10 cellular contexts compared by ENCODE assay signal in the genomic region with DNA sequence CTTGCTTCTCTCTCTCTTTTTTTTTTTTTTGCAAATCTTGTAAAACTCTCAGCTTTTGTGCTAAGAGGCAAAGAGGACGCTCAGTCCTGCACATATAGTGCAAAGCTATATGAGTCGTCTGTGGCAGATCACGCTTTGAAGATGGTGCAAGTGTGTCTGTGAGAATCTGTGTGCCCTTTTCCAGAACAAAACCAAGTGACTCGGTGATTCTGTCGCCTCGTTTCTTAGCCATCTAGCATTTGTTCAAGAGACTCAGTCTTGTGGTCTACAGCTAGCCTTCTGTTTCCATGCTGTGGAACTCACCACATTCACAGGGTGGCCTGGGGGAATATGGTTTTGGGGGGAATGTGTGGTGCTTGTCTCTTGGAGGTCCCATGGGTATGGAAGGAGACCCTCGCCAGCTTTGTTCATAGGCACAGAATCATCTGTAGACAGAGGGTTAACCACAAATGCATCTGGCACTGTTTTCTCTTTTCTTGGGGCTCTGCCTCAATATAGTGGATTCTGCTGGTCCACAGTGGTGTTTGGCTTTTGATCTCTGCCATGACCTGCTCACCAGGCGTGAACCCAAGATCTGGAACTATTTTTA.
A peak's percentile ranks its signal among the peaks of the same experiment; 100 is the strongest.
DNase-seq lines count a peak whose midpoint lies in the region; ATAC-seq, FAIRE-seq and TF ChIP-seq lines count a peak whose summit lies in the region.
"Had no signal": no experiment of that assay in that cellular context is flagged by ENCODE, and none has a peak within 500 bp of the region (broad histone marks: within the 10 kb centered on the region; RNA-seq: fewer than 3 reads in every experiment).

No MANE protein-coding gene starts in this region.

- H3K27ac ChIP-seq in A549 (peak overlapping the region; percentile 67 to 81), coronary artery (peak overlapping the region; percentile 90 to 95)

- H3K4me3 Mint-ChIP-seq in nephron progenitor cell: peak overlapping the region; percentile 82
- H3K4me3 Mint-ChIP-seq: stimulated activated effector memory CD8-positive, alpha-beta T cell treated with anti-CD3 and anti-CD28 coated beads, Interleukin-12 subunit alpha, Interleukin-12 subunit beta, amount 100 ng/mL, for 72 hours had no signal

- H3K27ac Mint-ChIP-seq in nephron progenitor cell: peak overlapping the region; percentile 100
- H3K27ac Mint-ChIP-seq: stimulated activated effector memory CD8-positive, alpha-beta T cell treated with anti-CD3 and anti-CD28 coated beads, Interleukin-12 subunit alpha, Interleukin-12 subunit beta, amount 100 ng/mL, for 72 hours had no signal

- no peak for TF ChIP-seq POLR2A in A549 (IDR thresholded peaks at IDR 0.05; ENCODE audit: low read length)
- no peak for TF ChIP-seq POLR2A in NB4 (IDR thresholded peaks at IDR 0.05; ENCODE audit: extremely low read depth, insufficient read length)

- H3K4me1 ChIP-seq in A549: peaks cover 51% of the 10 kb centered on the region

- no peak for TF ChIP-seq RAD21 in A549 (conservative IDR thresholded peaks at IDR 0.05 in 1 of 2, IDR thresholded peaks at IDR 0.05 in 1 of 2)

- H3K27me3 Mint-ChIP-seq in nephron progenitor cell (ENCODE audit: low read depth, poor library complexity): peaks cover 3% of the 10 kb centered on the region

- CTCF ChIA-PET in A549 (lab: Yijun Ruan, JAX): interaction anchor here (0.6 to 1.6 kb wide), 11 partner anchors 9 to 222 kb away, joined by 3 to 7 read pairs (median 4); no protein-coding TSS in a partner anchor
- CTCF ChIA-PET in HEK293T (lab: Yijun Ruan, JAX): interaction anchor here (2.2 kb wide), 1 partner anchor 17 kb away, joined by 6 read pairs; no protein-coding TSS in a partner anchor

- no peak for DNase-seq in A549 (ENCODE audit: low read depth in 1 of 2, low spot score in 1 of 2)
- DNase-seq in NB4 (ENCODE audit: low read depth): peak; percentile 28
- peak; percentile 70 for DNase-seq in coronary artery (ENCODE audit: low spot score)
- DNase-seq in nephron progenitor cell: no peak
- DNase-seq in NCI-H1694 treated with DMSO at 0.1 percent for 48 hours (lab: John Stamatoyannopoulos, UW): no peak
- no peak for DNase-seq in HEK293T (ENCODE audit: extremely low spot score)
- DNase-seq in NCI-H128 (lab: John Stamatoyannopoulos, UW; ENCODE audit: unreplicated experiment): no peak
- DNase-seq in hippocampal formation (lab: John Stamatoyannopoulos, UW): no peak
- DNase-seq: NCI-H1417 had no signal

- ATAC-seq in A549: no peak; a peak in 1 of 6 replicates
- ATAC-seq: stimulated activated effector memory CD8-positive, alpha-beta T cell treated with anti-CD3 and anti-CD28 coated beads, Interleukin-12 subunit alpha, Interleukin-12 subunit beta, amount 100 ng/mL, for 72 hours had no signal

- no peak for FAIRE-seq in A549 (lab: Jason Lieb, UNC)

- TF ChIP-seq CTCF in A549 (IDR thresholded peaks at IDR 0.05) (no peak), NB4 (IDR thresholded peaks at IDR 0.05; ENCODE audit: low read depth, low read length) (no peak), coronary artery (IDR thresholded peaks at IDR 0.05) (no peak), nephron progenitor cell (IDR thresholded peaks at IDR 0.05) (no peak)

- H3K9me3 Mint-ChIP-seq in nephron progenitor cell: no peaks in the 10 kb centered on the region
- H3K9me3 Mint-ChIP-seq: stimulated activated effector memory CD8-positive, alpha-beta T cell treated with anti-CD3 and anti-CD28 coated beads, Interleukin-12 subunit alpha, Interleukin-12 subunit beta, amount 100 ng/mL, for 72 hours had no signal

- H3K4me1 Mint-ChIP-seq in nephron progenitor cell: peaks cover 81% of the 10 kb centered on the region

- WGBS in A549 (ENCODE audit: missing lambda C conversion rate): 80% methylated on average over 8 of the region's 8 CpGs

- no peak for TF ChIP-seq EP300 in A549 (IDR thresholded peaks at IDR 0.05)

- H3K4me2 ChIP-seq in A549: peak overlapping the region; percentile 68

- H3K4me3 ChIP-seq in A549 (peak overlapping the region; percentile 23; the same call in 2 of the 3 replicates), NB4 (ENCODE audit: low read depth, low read length) (no peak overlapping the region), coronary artery (peak overlapping the region; percentile 65)

- H3K36me3 Mint-ChIP-seq in nephron progenitor cell (ENCODE audit: low read depth): no peaks in the 10 kb centered on the region
- H3K36me3 Mint-ChIP-seq: stimulated activated effector memory CD8-positive, alpha-beta T cell treated with anti-CD3 and anti-CD28 coated beads, Interleukin-12 subunit alpha, Interleukin-12 subunit beta, amount 100 ng/mL, for 72 hours had no signal

- POLR2A ChIA-PET in A549 (lab: Yijun Ruan, JAX): interaction anchor here (1.0 to 1.4 kb wide), 4 partner anchors 26 to 131 kb away, joined by 3 to 6 read pairs (median 4); partner anchors contain the start of gene TXN
- POLR2A ChIA-PET in HEK293T (lab: Yijun Ruan, JAX): no interaction called here

- no peaks in the 10 kb centered on the region for H3K9me3 ChIP-seq in A549

TF ChIP-seq in A549, 52 proteins besides CTCF, POLR2A, EP300 and RAD21:
- TF ChIP-seq RARB (CRISPR knock-in tag; IDR thresholded peaks at IDR 0.05) (no peak), FOXS1 (CRISPR knock-in tag; IDR thresholded peaks at IDR 0.05) (no peak), EHF (CRISPR knock-in tag; IDR thresholded peaks at IDR 0.05) (no peak), GATA3 (IDR thresholded peaks at IDR 0.05; ENCODE audit: borderline replicate concordance) (no peak), ATOH8 (CRISPR knock-in tag; IDR thresholded peaks at IDR 0.05; ENCODE audit: low read depth) (no peak), USF2 (IDR thresholded peaks at IDR 0.05) (no peak), HMGXB4 (CRISPR knock-in tag; IDR thresholded peaks at IDR 0.05; ENCODE audit: borderline replicate concordance) (no peak)
TF ChIP-seq in A549: peak in this region for 0.

TF ChIP-seq in HEK293T, 16 proteins besides CTCF, POLR2A, EP300 and RAD21:
- TF ChIP-seq FOXM1 (IDR thresholded peaks at IDR 0.05; ENCODE audit: borderline replicate concordance) (no peak), ARNT (IDR thresholded peaks at IDR 0.05) (no peak), ELF4 (IDR thresholded peaks at IDR 0.05) (no peak), ZNF384 (IDR thresholded peaks at IDR 0.05) (no peak), FOXA1 (IDR thresholded peaks at IDR 0.05) (no peak), TARDBP (IDR thresholded peaks at IDR 0.05) (no peak), FOXK2 (IDR thresholded peaks at IDR 0.05) (no peak)
- TF ChIP-seq, protein P1, sequence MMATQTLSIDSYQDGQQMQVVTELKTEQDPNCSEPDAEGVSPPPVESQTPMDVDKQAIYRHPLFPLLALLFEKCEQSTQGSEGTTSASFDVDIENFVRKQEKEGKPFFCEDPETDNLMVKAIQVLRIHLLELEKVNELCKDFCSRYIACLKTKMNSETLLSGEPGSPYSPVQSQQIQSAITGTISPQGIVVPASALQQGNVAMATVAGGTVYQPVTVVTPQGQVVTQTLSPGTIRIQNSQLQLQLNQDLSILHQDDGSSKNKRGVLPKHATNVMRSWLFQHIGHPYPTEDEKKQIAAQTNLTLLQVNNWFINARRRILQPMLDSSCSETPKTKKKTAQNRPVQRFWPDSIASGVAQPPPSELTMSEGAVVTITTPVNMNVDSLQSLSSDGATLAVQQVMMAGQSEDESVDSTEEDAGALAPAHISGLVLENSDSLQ (IDR thresholded peaks at IDR 0.05): no peak

Comparison
In these comparisons a context has a peak if more than half of its experiments do, and no peak if none do; other contexts are left out.
1. DNase-seq: peak in NB4 (single experiment) and coronary artery (single experiment); none in A549 (0 of 2), nephron progenitor cell (single experiment), NCI-H1694 treated with DMSO at 0.1 percent for 48 hours (single experiment), HEK293T (single experiment), NCI-H128 (single experiment) and hippocampal formation (0 of 2).